8 cellular contexts compared by ENCODE assay signal in the genomic region with DNA sequence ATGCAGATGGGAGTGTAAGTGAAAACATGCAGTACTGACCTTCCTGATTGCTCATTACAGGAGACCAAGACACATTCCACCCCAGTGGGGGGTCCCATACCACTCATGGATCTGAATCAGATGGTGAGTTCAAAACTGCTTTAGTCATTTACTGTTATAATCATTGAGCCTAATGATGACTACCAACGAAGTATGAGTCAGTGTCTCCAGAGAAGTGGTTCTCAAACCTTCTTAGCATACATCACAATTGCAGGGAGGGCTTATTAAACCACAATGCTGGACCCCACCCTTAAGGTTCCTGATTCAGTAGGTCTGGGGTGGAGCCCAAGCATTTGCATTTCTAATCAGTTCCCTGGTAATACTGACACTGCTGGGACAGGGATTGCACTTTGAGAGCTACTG.
A peak's percentile ranks its signal among the peaks of the same experiment; 100 is the strongest.
DNase-seq lines count a peak whose midpoint lies in the region; ATAC-seq and TF ChIP-seq lines count a peak whose summit lies in the region.

No MANE protein-coding gene starts in this region.

- H3K4me3 ChIP-seq in CD4-positive, alpha-beta memory T cell (ENCODE audit: low read length in 2 of 2), result no peak overlapping the region
- no peak overlapping the region for H3K4me3 ChIP-seq in choroid plexus epithelial cell (ENCODE audit: low read depth, low read length)

- H3K9me3 Mint-ChIP-seq in CD4-positive, alpha-beta memory T cell, result peaks cover 0 to 8% (median 2%) of the 10 kb centered on the region in 8 donors
- H3K9me3 Mint-ChIP-seq in osteocyte (ENCODE audit: unreplicated experiment), result peaks cover 10% of the 10 kb centered on the region
- H3K9me3 Mint-ChIP-seq in progenitor cell of endocrine pancreas (ENCODE audit: low read depth), result peaks cover 11% of the 10 kb centered on the region

- no peaks in the 10 kb centered on the region for H3K9me3 ChIP-seq in CD4-positive, alpha-beta memory T cell (ENCODE audit: control insufficient read depth in 1 of 2, low read length in 2 of 2)

- H3K36me3 Mint-ChIP-seq in CD4-positive, alpha-beta memory T cell, result peaks cover 90 to 92% of the 10 kb centered on the region in 2 donors
- peaks cover 39% of the 10 kb centered on the region for H3K36me3 Mint-ChIP-seq in osteocyte (ENCODE audit: unreplicated experiment)
- no peaks in the 10 kb centered on the region for H3K36me3 Mint-ChIP-seq in progenitor cell of endocrine pancreas (ENCODE audit: insufficient read depth)

- intact Hi-C loops in CD4-positive, alpha-beta memory T cell (cut with micrococcal nuclease), result loop anchor here (5.0 kb wide), 1 partner anchor 178 kb away; no protein-coding TSS in a partner anchor

- no peak overlapping the region for H3K27ac ChIP-seq in CD4-positive, alpha-beta memory T cell (ENCODE audit: low read depth, low read length)

- peaks cover 57 to 92% (median 73%) of the 10 kb centered on the region in 4 donors for H3K4me1 Mint-ChIP-seq in CD4-positive, alpha-beta memory T cell
- H3K4me1 Mint-ChIP-seq in osteocyte (ENCODE audit: unreplicated experiment) (peaks cover 40% of the 10 kb centered on the region), progenitor cell of endocrine pancreas (ENCODE audit: low read depth) (no peaks in the 10 kb centered on the region)

- H3K27me3 ChIP-seq in CD4-positive, alpha-beta memory T cell (ENCODE audit: insufficient read depth, low read length), result no peaks in the 10 kb centered on the region

- TF ChIP-seq CTCF in choroid plexus epithelial cell (conservative IDR thresholded peaks at IDR 0.05; ENCODE audit: low read depth, low read length), result no peak
- no peak for TF ChIP-seq CTCF in osteocyte (IDR thresholded peaks at IDR 0.05)
- no peak for TF ChIP-seq CTCF in progenitor cell of endocrine pancreas (IDR thresholded peaks at IDR 0.05; ENCODE audit: unreplicated experiment)

- DNase-seq in CD4-positive, alpha-beta memory T cell, result peak in 1 of 5 donors; percentile 77
- DNase-seq in RKO (ENCODE audit: low spot score) (peak; percentile 84), choroid plexus epithelial cell (ENCODE audit: low read depth) (peak; percentile 99), osteocyte (ENCODE audit: extremely low spot score, unreplicated experiment) (no peak), NCI-H2196 (lab: John Stamatoyannopoulos, UW; ENCODE audit: unreplicated experiment) (no peak), NCI-H2196 treated with DMSO at 0.1 percent for 48 hours (lab: John Stamatoyannopoulos, UW; ENCODE audit: unreplicated experiment) (no peak), progenitor cell of endocrine pancreas (ENCODE audit: low spot score, unreplicated experiment) (no peak)

- no peaks in the 10 kb centered on the region for H3K27me3 Mint-ChIP-seq in CD4-positive, alpha-beta memory T cell
- H3K27me3 Mint-ChIP-seq in osteocyte (ENCODE audit: unreplicated experiment) (no peaks in the 10 kb centered on the region), progenitor cell of endocrine pancreas (peaks cover 7% of the 10 kb centered on the region)

- CTCF ChIA-PET in CD4-positive, alpha-beta memory T cell (lab: Charles Lee; ENCODE audit: partially characterized antibody), result interaction anchor here (0.8 to 1.2 kb wide), 4 partner anchors 91 to 1166 kb away, joined by 3 to 5 read pairs (median 4); no protein-coding TSS in a partner anchor

- peaks cover 49% of the 10 kb centered on the region for H3K36me3 ChIP-seq in CD4-positive, alpha-beta memory T cell (ENCODE audit: insufficient read depth, low read length)

- peak overlapping the region; percentile 78 to 99 (median 91) for H3K27ac Mint-ChIP-seq in CD4-positive, alpha-beta memory T cell
- H3K27ac Mint-ChIP-seq in osteocyte (ENCODE audit: unreplicated experiment) (peak overlapping the region; percentile 85), progenitor cell of endocrine pancreas (no peak overlapping the region)

- ATAC-seq in GM21786 (IDR thresholded peaks at IDR 0.05; ENCODE audit: unreplicated experiment), result no peak

- peaks cover 65% of the 10 kb centered on the region for H3K4me1 ChIP-seq in CD4-positive, alpha-beta memory T cell (ENCODE audit: insufficient read depth, low read length)

- H3K4me3 Mint-ChIP-seq in CD4-positive, alpha-beta memory T cell, result peak overlapping the region in 6 of 8 donors; percentile 7 to 76 (median 16)
- H3K4me3 Mint-ChIP-seq in osteocyte (ENCODE audit: unreplicated experiment) (peak overlapping the region; percentile 8), progenitor cell of endocrine pancreas (ENCODE audit: low read depth) (no peak overlapping the region)

- POLR2A ChIA-PET in CD4-positive, alpha-beta memory T cell (lab: Charles Lee; ENCODE audit: partially characterized antibody), result interaction anchor here (1.2 to 1.6 kb wide), 4 partner anchors 16 to 69 kb away, joined by 3 to 5 read pairs (median 4); no protein-coding TSS in a partner anchor

Comparison
In these comparisons a context has a peak if more than half of its experiments do, and no peak if none do; other contexts are left out.
1. DNase-seq: peak in RKO (single experiment) and choroid plexus epithelial cell (single experiment); none in osteocyte (single experiment), NCI-H2196 (single experiment), NCI-H2196 treated with DMSO at 0.1 percent for 48 hours (single experiment) and progenitor cell of endocrine pancreas (single experiment).